In genomic region chr6:147508871-147509608, GRCh38 we compare ENCODE assay signal across 8 cellular contexts. TPM values are rescaled to one million over a fixed set of nuclear protein-coding genes. Genes with fewer than 3 reads are reported as not detected.
DNase-seq lines count a peak whose midpoint lies in the region; ATAC-seq and TF ChIP-seq lines count a peak whose summit lies in the region.

No MANE protein-coding gene starts in this region.

- peaks cover 12% of the 10 kb centered on the region for H3K4me1 Mint-ChIP-seq in stimulated activated naive CD8-positive, alpha-beta T cell treated with anti-CD3 and anti-CD28 coated beads, Interleukin-15, Interleukin-2, amounts not matched to agents 100 ng/mL and 50 ng/mL, for 24 hours (ENCODE audit: low read depth)

- no peaks in the 10 kb centered on the region for H3K9me3 ChIP-seq in osteoblast (ENCODE audit: low read depth, low read length)

- H3K27ac Mint-ChIP-seq in stimulated activated naive CD8-positive, alpha-beta T cell treated with anti-CD3 and anti-CD28 coated beads, Interleukin-15, Interleukin-2, amounts not matched to agents 100 ng/mL and 50 ng/mL, for 24 hours: no peak overlapping the region

- no peaks in the 10 kb centered on the region for H3K79me2 ChIP-seq in osteoblast (ENCODE audit: insufficient read depth, low read length)

- peaks cover 47% of the 10 kb centered on the region for H3K27me3 Mint-ChIP-seq in stimulated activated naive CD8-positive, alpha-beta T cell treated with anti-CD3 and anti-CD28 coated beads, Interleukin-15, Interleukin-2, amounts not matched to agents 100 ng/mL and 50 ng/mL, for 24 hours

- peak overlapping the region; percentile 85 for H3K4me2 ChIP-seq in osteoblast (ENCODE audit: insufficient read depth, low read length)

- DNase-seq in stimulated activated naive CD8-positive, alpha-beta T cell treated with anti-CD3 and anti-CD28 coated beads, Interleukin-15, Interleukin-2, amounts not matched to agents 100 U/mL and 50 U/mL, for 24 hours: no peak
- peak; percentile 1 for DNase-seq in RKO (ENCODE audit: low spot score)
- no peak for DNase-seq in fibroblast of pulmonary artery (ENCODE audit: low read depth)
- DNase-seq in osteoblast (ENCODE audit: insufficient read length, low spot score, missing footprints): peak; percentile 65
- DNase-seq in stimulated activated CD4-positive, alpha-beta T cell treated with anti-CD3 and anti-CD28 coated beads, Interleukin-4, amount 100 ng/mL, for 4 hours: no peak
- DNase-seq in NOMO-1 (lab: John Stamatoyannopoulos, UW; ENCODE audit: unreplicated experiment in 2 of 2): no peak

- no peaks in the 10 kb centered on the region for H3K36me3 Mint-ChIP-seq in stimulated activated naive CD8-positive, alpha-beta T cell treated with anti-CD3 and anti-CD28 coated beads, Interleukin-15, Interleukin-2, amounts not matched to agents 100 ng/mL and 50 ng/mL, for 24 hours (ENCODE audit: low read depth)

- peaks cover 32% of the 10 kb centered on the region for H3K27me3 ChIP-seq in osteoblast (ENCODE audit: insufficient read depth, low read length)

- peak overlapping the region; percentile 81 for H2AFZ ChIP-seq in osteoblast (ENCODE audit: low read length)

- H3K36me3 ChIP-seq in osteoblast (ENCODE audit: insufficient read depth, low read length): no peaks in the 10 kb centered on the region

- H3K4me1 ChIP-seq in osteoblast (ENCODE audit: insufficient read depth, low read length): peaks cover 12% of the 10 kb centered on the region

- peak overlapping the region; percentile 58 for H3K4me3 ChIP-seq in fibroblast of pulmonary artery (replicated peaks; ENCODE audit: low read depth, low read length)
- peak overlapping the region; percentile 67 for H3K4me3 ChIP-seq in osteoblast (ENCODE audit: insufficient read depth, low read length)

- no peak for ATAC-seq in stimulated activated naive CD8-positive, alpha-beta T cell treated with anti-CD3 and anti-CD28 coated beads, Interleukin-15, Interleukin-2, amounts not matched to agents 100 U/mL and 50 U/mL, for 24 hours
- no peak for ATAC-seq in HG02610 (IDR thresholded peaks at IDR 0.05; ENCODE audit: unreplicated experiment)

- peak overlapping the region; percentile 66 for H3K4me3 Mint-ChIP-seq in stimulated activated naive CD8-positive, alpha-beta T cell treated with anti-CD3 and anti-CD28 coated beads, Interleukin-15, Interleukin-2, amounts not matched to agents 100 ng/mL and 50 ng/mL, for 24 hours

- H3K9me3 Mint-ChIP-seq in stimulated activated naive CD8-positive, alpha-beta T cell treated with anti-CD3 and anti-CD28 coated beads, Interleukin-15, Interleukin-2, amounts not matched to agents 100 ng/mL and 50 ng/mL, for 24 hours: no peaks in the 10 kb centered on the region

- H4K20me1 ChIP-seq in osteoblast (ENCODE audit: insufficient read depth, low read length): no peaks in the 10 kb centered on the region

- no peak overlapping the region for H3K27ac ChIP-seq in osteoblast (ENCODE audit: low read depth, low read length)

- TF ChIP-seq CTCF in fibroblast of pulmonary artery (IDR thresholded peaks at IDR 0.05; ENCODE audit: low read length, missing control alignments): no peak
- no peak for TF ChIP-seq CTCF in osteoblast (IDR thresholded peaks at IDR 0.05; ENCODE audit: extremely low read depth, low read depth, low read length)

RNA-seq across cellular contexts. Expression of gene SAMD5, which starts 0.6 kb away (rescaled TPM):
- 0.59 and 1.1 TPM in 2 replicates for total RNA-seq in osteoblast

Comparison
In these comparisons a context has a peak if more than half of its experiments do, and no peak if none do; other contexts are left out.
1. DNase-seq: peak in RKO (single experiment) and osteoblast (single experiment); none in stimulated activated naive CD8-positive, alpha-beta T cell treated with anti-CD3 and anti-CD28 coated beads, Interleukin-15, Interleukin-2, amounts not matched to agents 100 U/mL and 50 U/mL, for 24 hours (single experiment), fibroblast of pulmonary artery (single experiment), stimulated activated CD4-positive, alpha-beta T cell treated with anti-CD3 and anti-CD28 coated beads, Interleukin-4, amount 100 ng/mL, for 4 hours (0 of 2) and NOMO-1 (0 of 2).